1 cellular context compared by ENCODE assay signal in the genomic region with DNA sequence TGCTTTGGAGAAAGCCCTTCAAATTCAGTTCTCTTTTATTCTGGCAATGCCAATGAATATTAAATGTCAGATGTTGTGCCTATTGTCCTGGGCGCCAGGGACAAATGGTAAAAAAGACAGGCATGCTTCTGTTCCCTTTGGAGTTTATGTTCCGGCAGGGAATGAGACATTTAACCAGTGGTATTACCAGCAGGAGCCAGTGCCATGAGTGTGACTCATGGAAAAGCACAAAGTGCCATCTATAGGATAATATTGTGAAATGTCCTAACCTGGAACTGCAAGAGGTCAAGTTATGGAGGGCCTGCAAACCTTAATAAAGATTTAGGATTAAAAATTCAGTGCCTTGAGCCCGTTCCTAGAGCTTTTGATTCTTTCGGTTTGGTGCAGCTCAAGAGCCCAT.
TF ChIP-seq lines count a peak whose summit lies in the region.

No MANE protein-coding gene starts in this region.

TF ChIP-seq in WTC11, 78 proteins besides CTCF, POLR2A, EP300 and RAD21 (continued from another document):
- TF ChIP-seq, protein P1, sequence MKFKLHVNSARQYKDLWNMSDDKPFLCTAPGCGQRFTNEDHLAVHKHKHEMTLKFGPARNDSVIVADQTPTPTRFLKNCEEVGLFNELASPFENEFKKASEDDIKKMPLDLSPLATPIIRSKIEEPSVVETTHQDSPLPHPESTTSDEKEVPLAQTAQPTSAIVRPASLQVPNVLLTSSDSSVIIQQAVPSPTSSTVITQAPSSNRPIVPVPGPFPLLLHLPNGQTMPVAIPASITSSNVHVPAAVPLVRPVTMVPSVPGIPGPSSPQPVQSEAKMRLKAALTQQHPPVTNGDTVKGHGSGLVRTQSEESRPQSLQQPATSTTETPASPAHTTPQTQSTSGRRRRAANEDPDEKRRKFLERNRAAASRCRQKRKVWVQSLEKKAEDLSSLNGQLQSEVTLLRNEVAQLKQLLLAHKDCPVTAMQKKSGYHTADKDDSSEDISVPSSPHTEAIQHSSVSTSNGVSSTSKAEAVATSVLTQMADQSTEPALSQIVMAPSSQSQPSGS (CRISPR knock-in tag; IDR thresholded peaks at IDR 0.05; ENCODE audit: borderline replicate concordance, low read depth): no peak
- TF ChIP-seq, protein P2, sequence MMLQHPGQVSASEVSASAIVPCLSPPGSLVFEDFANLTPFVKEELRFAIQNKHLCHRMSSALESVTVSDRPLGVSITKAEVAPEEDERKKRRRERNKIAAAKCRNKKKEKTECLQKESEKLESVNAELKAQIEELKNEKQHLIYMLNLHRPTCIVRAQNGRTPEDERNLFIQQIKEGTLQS (CRISPR knock-in tag; conservative IDR thresholded peaks at IDR 0.05): no peak
- TF ChIP-seq CREB1 (CRISPR knock-in tag; IDR thresholded peaks at IDR 0.05): no peak
- TF ChIP-seq, protein P3, sequence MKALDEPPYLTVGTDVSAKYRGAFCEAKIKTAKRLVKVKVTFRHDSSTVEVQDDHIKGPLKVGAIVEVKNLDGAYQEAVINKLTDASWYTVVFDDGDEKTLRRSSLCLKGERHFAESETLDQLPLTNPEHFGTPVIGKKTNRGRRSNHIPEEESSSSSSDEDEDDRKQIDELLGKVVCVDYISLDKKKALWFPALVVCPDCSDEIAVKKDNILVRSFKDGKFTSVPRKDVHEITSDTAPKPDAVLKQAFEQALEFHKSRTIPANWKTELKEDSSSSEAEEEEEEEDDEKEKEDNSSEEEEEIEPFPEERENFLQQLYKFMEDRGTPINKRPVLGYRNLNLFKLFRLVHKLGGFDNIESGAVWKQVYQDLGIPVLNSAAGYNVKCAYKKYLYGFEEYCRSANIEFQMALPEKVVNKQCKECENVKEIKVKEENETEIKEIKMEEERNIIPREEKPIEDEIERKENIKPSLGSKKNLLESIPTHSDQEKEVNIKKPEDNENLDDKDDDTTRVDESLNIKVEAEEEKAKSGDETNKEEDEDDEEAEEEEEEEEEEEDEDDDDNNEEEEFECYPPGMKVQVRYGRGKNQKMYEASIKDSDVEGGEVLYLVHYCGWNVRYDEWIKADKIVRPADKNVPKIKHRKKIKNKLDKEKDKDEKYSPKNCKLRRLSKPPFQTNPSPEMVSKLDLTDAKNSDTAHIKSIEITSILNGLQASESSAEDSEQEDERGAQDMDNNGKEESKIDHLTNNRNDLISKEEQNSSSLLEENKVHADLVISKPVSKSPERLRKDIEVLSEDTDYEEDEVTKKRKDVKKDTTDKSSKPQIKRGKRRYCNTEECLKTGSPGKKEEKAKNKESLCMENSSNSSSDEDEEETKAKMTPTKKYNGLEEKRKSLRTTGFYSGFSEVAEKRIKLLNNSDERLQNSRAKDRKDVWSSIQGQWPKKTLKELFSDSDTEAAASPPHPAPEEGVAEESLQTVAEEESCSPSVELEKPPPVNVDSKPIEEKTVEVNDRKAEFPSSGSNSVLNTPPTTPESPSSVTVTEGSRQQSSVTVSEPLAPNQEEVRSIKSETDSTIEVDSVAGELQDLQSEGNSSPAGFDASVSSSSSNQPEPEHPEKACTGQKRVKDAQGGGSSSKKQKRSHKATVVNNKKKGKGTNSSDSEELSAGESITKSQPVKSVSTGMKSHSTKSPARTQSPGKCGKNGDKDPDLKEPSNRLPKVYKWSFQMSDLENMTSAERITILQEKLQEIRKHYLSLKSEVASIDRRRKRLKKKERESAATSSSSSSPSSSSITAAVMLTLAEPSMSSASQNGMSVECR (CRISPR knock-in tag; IDR thresholded peaks at IDR 0.05; ENCODE audit: borderline replicate concordance): no peak
- TF ChIP-seq IRF2 (CRISPR knock-in tag; IDR thresholded peaks at IDR 0.05; ENCODE audit: borderline replicate concordance, low read depth): no peak
- TF ChIP-seq, protein P4, sequence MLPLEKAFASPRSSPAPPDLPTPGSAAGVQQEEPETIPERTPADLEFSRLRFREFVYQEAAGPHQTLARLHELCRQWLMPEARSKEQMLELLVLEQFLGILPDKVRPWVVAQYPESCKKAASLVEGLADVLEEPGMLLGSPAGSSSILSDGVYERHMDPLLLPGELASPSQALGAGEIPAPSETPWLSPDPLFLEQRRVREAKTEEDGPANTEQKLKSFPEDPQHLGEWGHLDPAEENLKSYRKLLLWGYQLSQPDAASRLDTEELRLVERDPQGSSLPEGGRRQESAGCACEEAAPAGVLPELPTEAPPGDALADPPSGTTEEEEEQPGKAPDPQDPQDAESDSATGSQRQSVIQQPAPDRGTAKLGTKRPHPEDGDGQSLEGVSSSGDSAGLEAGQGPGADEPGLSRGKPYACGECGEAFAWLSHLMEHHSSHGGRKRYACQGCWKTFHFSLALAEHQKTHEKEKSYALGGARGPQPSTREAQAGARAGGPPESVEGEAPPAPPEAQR (CRISPR knock-in tag; IDR thresholded peaks at IDR 0.05): no peak
- TF ChIP-seq, protein P5, sequence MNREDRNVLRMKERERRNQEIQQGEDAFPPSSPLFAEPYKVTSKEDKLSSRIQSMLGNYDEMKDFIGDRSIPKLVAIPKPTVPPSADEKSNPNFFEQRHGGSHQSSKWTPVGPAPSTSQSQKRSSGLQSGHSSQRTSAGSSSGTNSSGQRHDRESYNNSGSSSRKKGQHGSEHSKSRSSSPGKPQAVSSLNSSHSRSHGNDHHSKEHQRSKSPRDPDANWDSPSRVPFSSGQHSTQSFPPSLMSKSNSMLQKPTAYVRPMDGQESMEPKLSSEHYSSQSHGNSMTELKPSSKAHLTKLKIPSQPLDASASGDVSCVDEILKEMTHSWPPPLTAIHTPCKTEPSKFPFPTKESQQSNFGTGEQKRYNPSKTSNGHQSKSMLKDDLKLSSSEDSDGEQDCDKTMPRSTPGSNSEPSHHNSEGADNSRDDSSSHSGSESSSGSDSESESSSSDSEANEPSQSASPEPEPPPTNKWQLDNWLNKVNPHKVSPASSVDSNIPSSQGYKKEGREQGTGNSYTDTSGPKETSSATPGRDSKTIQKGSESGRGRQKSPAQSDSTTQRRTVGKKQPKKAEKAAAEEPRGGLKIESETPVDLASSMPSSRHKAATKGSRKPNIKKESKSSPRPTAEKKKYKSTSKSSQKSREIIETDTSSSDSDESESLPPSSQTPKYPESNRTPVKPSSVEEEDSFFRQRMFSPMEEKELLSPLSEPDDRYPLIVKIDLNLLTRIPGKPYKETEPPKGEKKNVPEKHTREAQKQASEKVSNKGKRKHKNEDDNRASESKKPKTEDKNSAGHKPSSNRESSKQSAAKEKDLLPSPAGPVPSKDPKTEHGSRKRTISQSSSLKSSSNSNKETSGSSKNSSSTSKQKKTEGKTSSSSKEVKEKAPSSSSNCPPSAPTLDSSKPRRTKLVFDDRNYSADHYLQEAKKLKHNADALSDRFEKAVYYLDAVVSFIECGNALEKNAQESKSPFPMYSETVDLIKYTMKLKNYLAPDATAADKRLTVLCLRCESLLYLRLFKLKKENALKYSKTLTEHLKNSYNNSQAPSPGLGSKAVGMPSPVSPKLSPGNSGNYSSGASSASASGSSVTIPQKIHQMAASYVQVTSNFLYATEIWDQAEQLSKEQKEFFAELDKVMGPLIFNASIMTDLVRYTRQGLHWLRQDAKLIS (CRISPR knock-in tag; IDR thresholded peaks at IDR 0.05; ENCODE audit: borderline replicate concordance): no peak
- TF ChIP-seq, protein P6, sequence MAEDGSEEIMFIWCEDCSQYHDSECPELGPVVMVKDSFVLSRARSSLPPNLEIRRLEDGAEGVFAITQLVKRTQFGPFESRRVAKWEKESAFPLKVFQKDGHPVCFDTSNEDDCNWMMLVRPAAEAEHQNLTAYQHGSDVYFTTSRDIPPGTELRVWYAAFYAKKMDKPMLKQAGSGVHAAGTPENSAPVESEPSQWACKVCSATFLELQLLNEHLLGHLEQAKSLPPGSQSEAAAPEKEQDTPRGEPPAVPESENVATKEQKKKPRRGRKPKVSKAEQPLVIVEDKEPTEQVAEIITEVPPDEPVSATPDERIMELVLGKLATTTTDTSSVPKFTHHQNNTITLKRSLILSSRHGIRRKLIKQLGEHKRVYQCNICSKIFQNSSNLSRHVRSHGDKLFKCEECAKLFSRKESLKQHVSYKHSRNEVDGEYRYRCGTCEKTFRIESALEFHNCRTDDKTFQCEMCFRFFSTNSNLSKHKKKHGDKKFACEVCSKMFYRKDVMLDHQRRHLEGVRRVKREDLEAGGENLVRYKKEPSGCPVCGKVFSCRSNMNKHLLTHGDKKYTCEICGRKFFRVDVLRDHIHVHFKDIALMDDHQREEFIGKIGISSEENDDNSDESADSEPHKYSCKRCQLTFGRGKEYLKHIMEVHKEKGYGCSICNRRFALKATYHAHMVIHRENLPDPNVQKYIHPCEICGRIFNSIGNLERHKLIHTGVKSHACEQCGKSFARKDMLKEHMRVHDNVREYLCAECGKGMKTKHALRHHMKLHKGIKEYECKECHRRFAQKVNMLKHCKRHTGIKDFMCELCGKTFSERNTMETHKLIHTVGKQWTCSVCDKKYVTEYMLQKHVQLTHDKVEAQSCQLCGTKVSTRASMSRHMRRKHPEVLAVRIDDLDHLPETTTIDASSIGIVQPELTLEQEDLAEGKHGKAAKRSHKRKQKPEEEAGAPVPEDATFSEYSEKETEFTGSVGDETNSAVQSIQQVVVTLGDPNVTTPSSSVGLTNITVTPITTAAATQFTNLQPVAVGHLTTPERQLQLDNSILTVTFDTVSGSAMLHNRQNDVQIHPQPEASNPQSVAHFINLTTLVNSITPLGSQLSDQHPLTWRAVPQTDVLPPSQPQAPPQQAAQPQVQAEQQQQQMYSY (CRISPR knock-in tag; IDR thresholded peaks at IDR 0.05): no peak
- no peak for TF ChIP-seq HMGA2 (CRISPR knock-in tag; IDR thresholded peaks at IDR 0.05)
- TF ChIP-seq GABPB1 (CRISPR knock-in tag; IDR thresholded peaks at IDR 0.05): no peak
